ENCODE assay signal across 12 cellular contexts in genomic region chr1:180131510-180131909, GRCh38. TPM values are rescaled to one million over a fixed set of nuclear protein-coding genes. Genes with fewer than 3 reads are reported as not detected.
DNase-seq lines count a peak whose midpoint lies in the region; ATAC-seq and TF ChIP-seq lines count a peak whose summit lies in the region.
"Had no signal": no experiment of that assay in that cellular context is flagged by ENCODE, and none has a peak within 500 bp of the region (broad histone marks: within the 10 kb centered on the region; RNA-seq: fewer than 3 reads in every experiment).

No MANE protein-coding gene starts in this region.

- CTCF ChIA-PET in WTC11 (lab: Charles Lee): no interaction called here

- no peaks in the 10 kb centered on the region for H3K9me3 Mint-ChIP-seq in WTC11

- no peaks in the 10 kb centered on the region; the same call in 1 of the 2 replicates for H3K27me3 Mint-ChIP-seq in WTC11 (ENCODE audit: low read depth)

- peak in 2 of 3 donors; percentile 10 to 33 for DNase-seq in stimulated activated CD4-positive, alpha-beta T cell treated with anti-CD3 and anti-CD28 coated beads, Interleukin-12 subunit alpha, Interleukin-12 subunit beta, amount 100 ng/mL, for 48 hours (ENCODE audit: low read depth in 2 of 3, low spot score in 1 of 3)
- DNase-seq in stimulated activated CD4-positive, alpha-beta T cell treated with anti-CD3 and anti-CD28 coated beads, Interleukin-2, amount 100 ng/mL, for 48 hours: no peak
- DNase-seq in WTC11 (ENCODE audit: low spot score): no peak
- peak; percentile 97 for DNase-seq in foreskin fibroblast
- DNase-seq in stromal cell of bone marrow (ENCODE audit: low read depth): peak; percentile 81
- DNase-seq in Ammon's horn (ENCODE audit: low spot score): no peak
- no peak for DNase-seq in NAMALWA (ENCODE audit: low spot score)
- DNase-seq: Caco-2; central memory CD4-positive, alpha-beta T cell; NCI-H187 had no signal

- no peak overlapping the region for H3K27ac Mint-ChIP-seq in WTC11

- no peak overlapping the region for H3K4me3 ChIP-seq in foreskin fibroblast (ENCODE audit: low read depth in 1 of 2, low read length in 2 of 2)
- H3K4me3 ChIP-seq: right atrium auricular region had no signal

- POLR2A ChIA-PET in WTC11 (lab: Charles Lee): interaction anchor here (0.6 kb wide), 1 partner anchor 325 kb away, joined by 3 read pairs; no protein-coding TSS in a partner anchor

- H3K4me3 Mint-ChIP-seq in WTC11: no peak overlapping the region

- ATAC-seq in WTC11: no peak
- ATAC-seq in HG02884 (IDR thresholded peaks at IDR 0.05; ENCODE audit: unreplicated experiment): no peak

- TF ChIP-seq CTCF in WTC11 (IDR thresholded peaks at IDR 0.05) (no peak), foreskin fibroblast (IDR thresholded peaks at IDR 0.05; ENCODE audit: low read depth, low read length) (no peak)

- no peaks in the 10 kb centered on the region for H3K36me3 Mint-ChIP-seq in WTC11

- peaks cover 13% of the 10 kb centered on the region for H3K4me1 Mint-ChIP-seq in WTC11

TF ChIP-seq in WTC11, 78 proteins besides CTCF, POLR2A, EP300 and RAD21:
- TF ChIP-seq GABPB1 (CRISPR knock-in tag; IDR thresholded peaks at IDR 0.05): peak; percentile 85
- TF ChIP-seq, protein P1, sequence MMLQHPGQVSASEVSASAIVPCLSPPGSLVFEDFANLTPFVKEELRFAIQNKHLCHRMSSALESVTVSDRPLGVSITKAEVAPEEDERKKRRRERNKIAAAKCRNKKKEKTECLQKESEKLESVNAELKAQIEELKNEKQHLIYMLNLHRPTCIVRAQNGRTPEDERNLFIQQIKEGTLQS (CRISPR knock-in tag; conservative IDR thresholded peaks at IDR 0.05): no peak

RNA-seq across cellular contexts. Expression of gene QSOX1, which starts 23.2 kb away (rescaled TPM):
- 135 to 147 TPM (median 136 TPM) in 3 replicates for total RNA-seq in WTC11 (2021)

Comparison
In these comparisons a context has a peak if more than half of its experiments do, and no peak if none do; other contexts are left out.
1. DNase-seq: peak in stimulated activated CD4-positive, alpha-beta T cell treated with anti-CD3 and anti-CD28 coated beads, Interleukin-12 subunit alpha, Interleukin-12 subunit beta, amount 100 ng/mL, for 48 hours (2 of 3), foreskin fibroblast (2 of 2) and stromal cell of bone marrow (single experiment); none in stimulated activated CD4-positive, alpha-beta T cell treated with anti-CD3 and anti-CD28 coated beads, Interleukin-2, amount 100 ng/mL, for 48 hours (0 of 2), WTC11 (single experiment), Ammon's horn (single experiment) and NAMALWA (single experiment).